ENCODE assay signal across 9 cellular contexts in the genomic region with DNA sequence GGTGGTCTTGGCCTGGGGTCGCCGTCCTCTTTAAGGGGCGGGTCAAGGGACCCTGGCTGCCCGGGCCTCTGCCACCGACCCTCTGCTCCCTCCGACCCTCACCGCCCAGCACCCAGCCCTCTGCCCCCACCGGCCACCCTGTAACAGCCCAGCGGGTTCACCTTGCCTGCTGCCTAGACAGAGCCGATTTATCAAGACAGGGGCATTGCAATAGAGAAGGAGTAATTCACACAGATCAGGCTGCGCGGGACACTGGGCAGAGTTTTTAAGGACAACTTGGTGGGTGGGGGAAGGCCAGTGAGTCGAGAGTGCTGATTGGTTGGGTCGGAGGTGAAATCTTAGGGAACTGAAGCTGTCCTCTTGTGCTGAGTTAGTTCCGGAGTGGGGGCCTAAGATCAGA. TPM values are rescaled to one million over a fixed set of nuclear protein-coding genes. Genes with fewer than 3 reads are reported as not detected.
DNase-seq lines count a peak whose midpoint lies in the region; ATAC-seq, FAIRE-seq and TF ChIP-seq lines count a peak whose summit lies in the region.
"Had no signal": no experiment of that assay in that cellular context is flagged by ENCODE, and none has a peak within 500 bp of the region (broad histone marks: within the 10 kb centered on the region; RNA-seq: fewer than 3 reads in every experiment).

No MANE protein-coding gene starts in this region.

- FAIRE-seq in H1 (lab: Jason Lieb, UNC): peak; percentile 28
- FAIRE-seq in small intestine (lab: Jason Lieb, UNC): no peak

- 73% methylated on average over 14 of the region's 15 CpGs for WGBS in SK-N-SH (ENCODE audit: low lambda C conversion rate)
- 80% methylated on average over 5 of the region's 15 CpGs; no CpG with 5 or more reads in 1 of the 2 experiments for WGBS in H1 (ENCODE audit: extremely low coverage in 1 of 2, insufficient coverage in 1 of 2, insufficient read length in 1 of 2, insufficient replicate concordance in 2 of 2, low coverage in 1 of 2, low lambda C conversion rate in 2 of 2, missing lambda C conversion rate in 1 of 2), 2 experiments
- WGBS in small intestine, 3 donors: 79 to 90% (median 83%) methylated on average over 15 of the region's 15 CpGs

- H3K4me2 ChIP-seq in SK-N-SH: peak overlapping the region; percentile 49; the same call in 1 of the 2 replicates
- H3K4me2 ChIP-seq in OCI-LY1 (ENCODE audit: low read length): peak overlapping the region; percentile 60
- peak overlapping the region; percentile 70 to 71 for H3K4me2 ChIP-seq in H1 (ENCODE audit: insufficient read depth in 1 of 2, low read depth in 2 of 2, low read length in 2 of 2)

- TF ChIP-seq RAD21 in SK-N-SH (IDR thresholded peaks at IDR 0.05; ENCODE audit: low read length): no peak
- TF ChIP-seq RAD21 in H1 (IDR thresholded peaks at IDR 0.05 in 1 of 2, conservative IDR thresholded peaks at IDR 0.05 in 1 of 2; ENCODE audit: low read depth in 2 of 2, low read length in 2 of 2): no peak

- H3K79me2 ChIP-seq in SK-N-SH (ENCODE audit: insufficient read depth) (no peaks in the 10 kb centered on the region), OCI-LY1 (ENCODE audit: insufficient read depth, low read length) (no peaks in the 10 kb centered on the region), H1 (ENCODE audit: control insufficient read depth in 1 of 2, insufficient read depth in 2 of 2, low read length in 2 of 2) (no peaks in the 10 kb centered on the region)

- peak overlapping the region; percentile 86; the same call in 1 of the 2 replicates for H2AFZ ChIP-seq in SK-N-SH (ENCODE audit: low read depth)
- peak overlapping the region; percentile 71; the same call in 1 of the 2 replicates for H2AFZ ChIP-seq in OCI-LY1 (ENCODE audit: low read length)
- H2AFZ ChIP-seq in H1 (ENCODE audit: low read length): peak overlapping the region; percentile 72

- TF ChIP-seq EP300 in SK-N-SH (IDR thresholded peaks at IDR 0.05; ENCODE audit: borderline replicate concordance in 1 of 2, low read depth in 1 of 2, low read length in 1 of 2) (no peak), H1 (IDR thresholded peaks at IDR 0.05; ENCODE audit: borderline replicate concordance in 1 of 2, low read depth in 2 of 2, low read length in 2 of 2) (no peak)

- no peak overlapping the region for H4K8ac ChIP-seq in H1 (ENCODE audit: extremely low read depth, insufficient read depth, low read length)

- H3K36me3 ChIP-seq in SK-N-SH (replicated peaks in 1 of 2; ENCODE audit: control insufficient read depth in 1 of 2, insufficient read depth in 2 of 2, low read length in 1 of 2) (no peaks in the 10 kb centered on the region), OCI-LY1 (ENCODE audit: insufficient read depth, low read length) (no peaks in the 10 kb centered on the region), H1 (ENCODE audit: control insufficient read depth in 2 of 4, insufficient read depth in 4 of 4, low read length in 3 of 4) (no peaks in the 10 kb centered on the region), small intestine (ENCODE audit: control insufficient read depth in 2 of 2, insufficient read depth in 2 of 2, low read length in 2 of 2) (no peaks in the 10 kb centered on the region)

- no peak overlapping the region for H2BK15ac ChIP-seq in H1 (ENCODE audit: low read length)

- H3K9me2 ChIP-seq in SK-N-SH (no peaks in the 10 kb centered on the region), OCI-LY1 (ENCODE audit: low read depth, low read length) (no peaks in the 10 kb centered on the region)

- H2BK120ac ChIP-seq in H1 (replicated peaks; ENCODE audit: low read depth, low read length): peak overlapping the region; percentile 72

- TF ChIP-seq CTCF in SK-N-SH (IDR thresholded peaks at IDR 0.05): no peak
- TF ChIP-seq CTCF in OCI-LY1 (IDR thresholded peaks at IDR 0.05; ENCODE audit: low read length): no peak
- TF ChIP-seq CTCF in H1 (IDR thresholded peaks at IDR 0.05; ENCODE audit: control extremely low read depth in 1 of 3, insufficient read depth in 1 of 3, low read depth in 1 of 3, low read length in 3 of 3): no peak

- H3K79me1 ChIP-seq in H1 (ENCODE audit: low read depth, low read length): no peaks in the 10 kb centered on the region

- H3K23ac ChIP-seq in H1 (ENCODE audit: insufficient read length): no peak overlapping the region

- H2BK20ac ChIP-seq in H1 (ENCODE audit: low read length): no peak overlapping the region; the same call in 1 of the 2 replicates

- no peaks in the 10 kb centered on the region for H3K27me3 ChIP-seq in SK-N-SH (ENCODE audit: insufficient read depth)
- H3K27me3 ChIP-seq in OCI-LY1 (ENCODE audit: insufficient read depth, low read length): no peaks in the 10 kb centered on the region
- H3K27me3 ChIP-seq in H1 (replicated peaks in 1 of 4; ENCODE audit: control insufficient read depth in 3 of 4, extremely low read depth in 1 of 4, insufficient read depth in 3 of 4, low read length in 3 of 4): peaks cover 0 to 8% (median 2%) of the 10 kb centered on the region in 4 experiments; a peak in 3 of 7 replicates
- no peaks in the 10 kb centered on the region for H3K27me3 ChIP-seq in small intestine (ENCODE audit: control insufficient read depth in 2 of 2, insufficient read depth in 2 of 2, low read length in 2 of 2)

- H3K23me2 ChIP-seq in H1 (ENCODE audit: low read depth, low read length): peaks cover 5% of the 10 kb centered on the region; the same call in 1 of the 2 replicates

- DNase-seq in SK-N-SH (no peak), H1 (ENCODE audit: low read depth in 1 of 2, low spot score in 2 of 2) (peak in 1 of 2 experiments; percentile 52), posterior vena cava (ENCODE audit: low spot score) (peak; percentile 53), small intestine (no peak), DMS 273 (lab: John Stamatoyannopoulos, UW; ENCODE audit: unreplicated experiment) (no peak), T-helper 9 cell (no peak)
- DNase-seq: kidney glomerular epithelial cell had no signal

- POLR2A ChIA-PET in SK-N-SH (lab: Yijun Ruan, JAX): no interaction called here
- POLR2A ChIA-PET in H1 (lab: Charles Lee; ENCODE audit: partially characterized antibody): interaction anchor here (0.7 kb wide), 1 partner anchor 55 kb away, joined by 3 read pairs; no protein-coding TSS in a partner anchor

- no peaks in the 10 kb centered on the region for H4K20me1 ChIP-seq in SK-N-SH (ENCODE audit: insufficient read depth)
- H4K20me1 ChIP-seq in OCI-LY1 (ENCODE audit: insufficient read depth, low read length): no peaks in the 10 kb centered on the region
- H4K20me1 ChIP-seq in H1 (replicated peaks in 1 of 2; ENCODE audit: control insufficient read depth in 1 of 2, insufficient read depth in 2 of 2, low read length in 2 of 2): no peaks in the 10 kb centered on the region

- ATAC-seq in SK-N-SH treated with all-trans-retinoic acid at 6 μM for 48 hours: no peak

- no peak overlapping the region for H2BK12ac ChIP-seq in H1 (ENCODE audit: low read depth, low read length)

- H3F3A ChIP-seq in SK-N-SH (replicated peaks; ENCODE audit: insufficient read depth): no peaks in the 10 kb centered on the region
- H3F3A ChIP-seq in OCI-LY1 (ENCODE audit: insufficient read depth, low read length): peaks cover 23% of the 10 kb centered on the region; the same call in 1 of the 2 replicates

- no peak overlapping the region for H2AK5ac ChIP-seq in H1 (ENCODE audit: low read depth, low read length)

- peak overlapping the region; percentile 38 for H4K91ac ChIP-seq in H1 (replicated peaks; ENCODE audit: insufficient read length, low read length)

- intact Hi-C loops in posterior vena cava (cut with DNase I): no loop called here

- H3K4me3 ChIP-seq in SK-N-SH (ENCODE audit: low read depth in 2 of 2, low read length in 1 of 2) (no peak overlapping the region), OCI-LY1 (ENCODE audit: low read depth, low read length, poor library complexity, severe bottlenecking) (peak overlapping the region; percentile 76), H1 (ENCODE audit: extremely low read depth in 1 of 4, insufficient read depth in 2 of 4, low read depth in 3 of 4, low read length in 4 of 4) (peak overlapping the region; percentile 27 to 76 (median 32); a peak in 6 of 8 replicates), small intestine (ENCODE audit: low read depth in 1 of 2, low read length in 2 of 2) (no peak overlapping the region)

- CTCF ChIA-PET in SK-N-SH (lab: Yijun Ruan, JAX): interaction anchor here (1.2 to 4.5 kb wide), 4 partner anchors 19 to 341 kb away, joined by 3 to 45 read pairs (median 18); partner anchors contain the start of gene MRPS33
- CTCF ChIA-PET in H1 (lab: Charles Lee; ENCODE audit: partially characterized antibody): interaction anchor here (1.4 kb wide), 2 partner anchors 13 to 17 kb away, joined by 3 read pairs; no protein-coding TSS in a partner anchor

- H3K27ac ChIP-seq in SK-N-SH (ENCODE audit: low read depth in 2 of 2, low read length in 1 of 2) (no peak overlapping the region), OCI-LY1 (ENCODE audit: low read depth, low read length, poor library complexity, severe bottlenecking) (peak overlapping the region; percentile 8), H1 (ENCODE audit: low read depth, low read length) (no peak overlapping the region), small intestine (ENCODE audit: low read depth in 1 of 2, low read length in 1 of 2) (no peak overlapping the region)

- peaks cover 7 to 20% of the 10 kb centered on the region in 2 experiments; a peak in 2 of 4 replicates for H3K4me1 ChIP-seq in SK-N-SH (ENCODE audit: control insufficient read depth in 1 of 2, insufficient read depth in 2 of 2, low read depth in 1 of 2, low read length in 1 of 2)
- H3K4me1 ChIP-seq in OCI-LY1 (ENCODE audit: insufficient read depth, low read length, severe bottlenecking): peaks cover 46% of the 10 kb centered on the region
- H3K4me1 ChIP-seq in H1 (replicated peaks in 1 of 4; ENCODE audit: control insufficient read depth in 3 of 4, insufficient read depth in 4 of 4, low read length in 3 of 4): peaks cover 0 to 6% (median 2%) of the 10 kb centered on the region in 4 experiments; a peak in 5 of 7 replicates
- no peaks in the 10 kb centered on the region for H3K4me1 ChIP-seq in small intestine (ENCODE audit: control insufficient read depth in 2 of 2, insufficient read depth in 1 of 2, low read depth in 1 of 2, low read length in 1 of 2)

- no peak overlapping the region for H3K9ac ChIP-seq in SK-N-SH
- peak overlapping the region; percentile 57; the same call in 1 of the 2 replicates for H3K9ac ChIP-seq in OCI-LY1 (ENCODE audit: low read length)
- peak overlapping the region in 1 of 4 experiments; percentile 42; a peak in 1 of 7 replicates for H3K9ac ChIP-seq in H1 (replicated peaks in 1 of 4; ENCODE audit: extremely low read depth in 1 of 4, low read depth in 3 of 4, low read length in 3 of 4)

- no peak overlapping the region for H3K56ac ChIP-seq in H1 (replicated peaks; ENCODE audit: insufficient read length, low read depth, low read length)

- H3K14ac ChIP-seq in H1 (ENCODE audit: insufficient read length): no peak overlapping the region

- peak overlapping the region; percentile 36 for H4K5ac ChIP-seq in H1 (ENCODE audit: insufficient read length, low read depth, low read length)

- no peak overlapping the region; the same call in 1 of the 2 replicates for H2BK5ac ChIP-seq in H1 (ENCODE audit: low read depth, low read length)

- no peak overlapping the region; the same call in 1 of the 2 replicates for H3K18ac ChIP-seq in H1 (ENCODE audit: extremely low read depth, low read length)

- no peak for TF ChIP-seq POLR2A in H1 (IDR thresholded peaks at IDR 0.05; ENCODE audit: control extremely low read depth in 1 of 2, low read depth in 2 of 2, low read length in 2 of 2)

- H3K4ac ChIP-seq in H1 (replicated peaks; ENCODE audit: insufficient read length, low read depth, low read length): no peak overlapping the region

- H3K9me3 ChIP-seq in SK-N-SH (no peaks in the 10 kb centered on the region), OCI-LY1 (ENCODE audit: low read length) (no peaks in the 10 kb centered on the region), H1 (ENCODE audit: insufficient read depth in 2 of 2, low read depth in 1 of 2, low read length in 1 of 2) (no peaks in the 10 kb centered on the region), small intestine (ENCODE audit: control insufficient read depth, low read depth) (no peaks in the 10 kb centered on the region)

RNA-seq across cellular contexts. Expression of gene ADCK2, which starts 0.8 kb away (rescaled TPM):
- 17.7 and 19.0 TPM in 2 replicates for polyA plus RNA-seq in SK-N-SH (2012; rRNA removed)
- polyA plus RNA-seq in SK-N-SH (2012; cell fraction: cytosol; rRNA removed): 11.9 and 15.3 TPM in 2 replicates
- polyA plus RNA-seq in SK-N-SH (2012; cell fraction: nucleus; rRNA removed): 9.5 and 11.5 TPM in 2 replicates
- total RNA-seq in H1 (2021; fragmentation: NEBNext Ultra II Directional; extraction: Animal tissue kit (Norgen Biotek cat#: 25700)): 10.3 and 11.7 TPM in 2 replicates
- 6.9 and 9.8 TPM in 2 replicates for polyA plus RNA-seq in H1 (2011; rRNA removed)
- polyA plus RNA-seq in H1 (2011; cell fraction: cytosol; rRNA removed): 8.6 TPM
- 9.1 TPM for polyA plus RNA-seq in H1 (2011; cell fraction: nucleus; rRNA removed)
- 7.5 to 12.1 TPM (median 10.2 TPM) in 4 replicates for polyA plus RNA-seq in H1 (2012, experiment 1 of 2)
- 14.6 TPM for polyA plus RNA-seq in H1 (2012, experiment 2 of 2)
- 6.7 TPM for polyA plus RNA-seq in H1 (2013, experiment 1 of 2)
- polyA plus RNA-seq in H1 (2013, experiment 2 of 2): 6.8 TPM
- polyA minus RNA-seq in H1 (2011; rRNA and poly(A)+ RNA removed): 8.7 and 8.9 TPM in 2 replicates
- polyA minus RNA-seq in H1 (2011; cell fraction: cytosol; rRNA and poly(A)+ RNA removed): 4.6 TPM
- polyA minus RNA-seq in H1 (2011; cell fraction: nucleus; rRNA and poly(A)+ RNA removed): 4.7 TPM
- total RNA-seq in posterior vena cava: 10 to 100 TPM; 12.3 to 16.1 TPM
- 10 to 100 TPM in 1 of 3 donors, 1 to 10 TPM in 2; 7.6 to 20.1 (median 8.7) TPM for polyA plus RNA-seq in small intestine

RNA-seq across cellular contexts. Expression of gene NDUFB2, which starts 24.5 kb away (rescaled TPM):
- polyA plus RNA-seq in SK-N-SH (2012; rRNA removed) (1,154 and 1,214 TPM in 2 replicates), H1 (2011; rRNA removed) (881 and 997 TPM in 2 replicates), small intestine (100 to 1,000 TPM; 456 to 779 (median 501) TPM)
- 908 and 1,048 TPM in 2 replicates for polyA plus RNA-seq in SK-N-SH (2012; cell fraction: cytosol; rRNA removed)
- polyA plus RNA-seq in SK-N-SH (2012; cell fraction: nucleus; rRNA removed): 281 and 458 TPM in 2 replicates
- total RNA-seq in H1 (2021; fragmentation: NEBNext Ultra II Directional; extraction: Animal tissue kit (Norgen Biotek cat#: 25700)): 168 and 170 TPM in 2 replicates
- polyA plus RNA-seq in H1 (2011; cell fraction: cytosol; rRNA removed): 532 TPM
- polyA plus RNA-seq in H1 (2011; cell fraction: nucleus; rRNA removed): 232 TPM
- polyA plus RNA-seq in H1 (2012, experiment 1 of 2): 258 to 279 TPM (median 266 TPM) in 4 replicates
- 637 TPM for polyA plus RNA-seq in H1 (2012, experiment 2 of 2)
- polyA plus RNA-seq in H1 (2013, experiment 1 of 2): 290 TPM
- 324 TPM for polyA plus RNA-seq in H1 (2013, experiment 2 of 2)
- 45.0 and 47.6 TPM in 2 replicates for polyA minus RNA-seq in H1 (2011; rRNA and poly(A)+ RNA removed)
- 37.9 TPM for polyA minus RNA-seq in H1 (2011; cell fraction: cytosol; rRNA and poly(A)+ RNA removed)
- 43.9 TPM for polyA minus RNA-seq in H1 (2011; cell fraction: nucleus; rRNA and poly(A)+ RNA removed)
- 100 to 1,000 TPM; 179 to 198 TPM for total RNA-seq in posterior vena cava

RNA-seq across cellular contexts. Expression of gene DENND2A, which starts 31.4 kb away (rescaled TPM):
- polyA plus RNA-seq in SK-N-SH (2012; rRNA removed): 2.1 and 3.5 TPM in 2 replicates
- polyA plus RNA-seq in SK-N-SH (2012; cell fraction: cytosol; rRNA removed): 1.5 and 2.8 TPM in 2 replicates
- polyA plus RNA-seq in SK-N-SH (2012; cell fraction: nucleus; rRNA removed): 3.5 and 4.4 TPM in 2 replicates
- 11.4 and 13.0 TPM in 2 replicates for total RNA-seq in H1 (2021; fragmentation: NEBNext Ultra II Directional; extraction: Animal tissue kit (Norgen Biotek cat#: 25700))
- polyA plus RNA-seq in H1 (2011; rRNA removed): 5.0 and 6.0 TPM in 2 replicates
- polyA plus RNA-seq in H1 (2011; cell fraction: cytosol; rRNA removed): 5.6 TPM
- polyA plus RNA-seq in H1 (2011; cell fraction: nucleus; rRNA removed): 8.0 TPM
- 7.1 to 8.8 TPM (median 8.0 TPM) in 4 replicates for polyA plus RNA-seq in H1 (2012, experiment 1 of 2)
- 5.8 TPM for polyA plus RNA-seq in H1 (2012, experiment 2 of 2)
- 6.1 TPM for polyA plus RNA-seq in H1 (2013, experiment 1 of 2)
- 6.6 TPM for polyA plus RNA-seq in H1 (2013, experiment 2 of 2)
- 8.0 and 12.4 TPM in 2 replicates for polyA minus RNA-seq in H1 (2011; rRNA and poly(A)+ RNA removed)
- 4.6 TPM for polyA minus RNA-seq in H1 (2011; cell fraction: cytosol; rRNA and poly(A)+ RNA removed)
- polyA minus RNA-seq in H1 (2011; cell fraction: nucleus; rRNA and poly(A)+ RNA removed): 6.4 TPM
- 10 to 100 TPM; 13.7 to 26.4 TPM for total RNA-seq in posterior vena cava
- polyA plus RNA-seq in small intestine: 1 to 10 TPM in 2 of 3 donors, not detected in 1; 3.0 to 5.7 TPM

Comparison
In these comparisons a context has a peak if more than half of its experiments do, and no peak if none do; other contexts are left out.
1. H3K4me3 ChIP-seq: peak in OCI-LY1 (single experiment) and H1 (4 of 4); none in SK-N-SH (0 of 2) and small intestine (0 of 2).
2. Peak in every context shown above with its lines, with median percentiles within 50 percentile points of each other: H2AFZ ChIP-seq and H3K4me2 ChIP-seq.